Comparison of ENCODE assay signal across 25 cellular contexts in genomic region chr11:102493524-102493923, GRCh38. TPM values are rescaled to one million over a fixed set of nuclear protein-coding genes. Genes with fewer than 3 reads are reported as not detected.
DNase-seq lines count a peak whose midpoint lies in the region; ATAC-seq, FAIRE-seq and TF ChIP-seq lines count a peak whose summit lies in the region.
"Had no signal": no experiment of that assay in that cellular context is flagged by ENCODE, and none has a peak within 500 bp of the region (broad histone marks: within the 10 kb centered on the region; RNA-seq: fewer than 3 reads in every experiment).

No MANE protein-coding gene starts in this region.

- no peaks in the 10 kb centered on the region for H3K27me3 ChIP-seq in RWPE2 (ENCODE audit: insufficient read depth, poor library complexity, severe bottlenecking)
- no peaks in the 10 kb centered on the region for H3K27me3 ChIP-seq in kidney epithelial cell (ENCODE audit: control insufficient read depth, insufficient read depth, low read length)
- H3K27me3 ChIP-seq: BLaER1 had no signal

- H3K27ac ChIP-seq in RWPE2 (ENCODE audit: poor library complexity, severe bottlenecking), result peak overlapping the region; percentile 40
- H3K27ac ChIP-seq: BLaER1, RWPE1 had no signal

- H3K9me3 ChIP-seq in RWPE2 (ENCODE audit: severe bottlenecking), result no peaks in the 10 kb centered on the region
- H3K9me3 ChIP-seq: BLaER1 had no signal

- H3K4me3 ChIP-seq in RWPE2 (ENCODE audit: severe bottlenecking), result no peak overlapping the region
- H3K4me3 ChIP-seq in kidney epithelial cell (ENCODE audit: low read depth, low read length), result no peak overlapping the region
- H3K4me3 ChIP-seq: BLaER1, K562, PC-9 had no signal

- no peak for TF ChIP-seq POLR2A in GM12892 (IDR thresholded peaks at IDR 0.05; ENCODE audit: low read depth, low read length)

- H3K4me1 ChIP-seq in RWPE2 (ENCODE audit: insufficient read depth, poor library complexity, severe bottlenecking), result peaks cover 15% of the 10 kb centered on the region

- TF ChIP-seq CTCF in RWPE2 (IDR thresholded peaks at IDR 0.05; ENCODE audit: poor library complexity, severe bottlenecking), result no peak
- TF ChIP-seq CTCF in kidney epithelial cell (IDR thresholded peaks at IDR 0.05; ENCODE audit: insufficient read depth, low read length, poor library complexity, severe bottlenecking), result no peak

- H3K36me3 ChIP-seq in RWPE2 (ENCODE audit: low read depth) (no peaks in the 10 kb centered on the region), kidney epithelial cell (ENCODE audit: control insufficient read depth, insufficient read depth, low read length) (no peaks in the 10 kb centered on the region)
- H3K36me3 ChIP-seq: BLaER1 had no signal

- ATAC-seq in RWPE2 (ENCODE audit: low read depth), result no peak
- ATAC-seq: K562 had no signal

- peak; percentile 30 for FAIRE-seq in GM12892 (lab: Jason Lieb, UNC)
- FAIRE-seq: H1, K562 had no signal

- DNase-seq in GM12892 (ENCODE audit: insufficient read length) (no peak), RWPE2 (ENCODE audit: low spot score) (no peak), kidney epithelial cell (ENCODE audit: low read depth) (peak; percentile 58), renal cortical epithelial cell (ENCODE audit: low read depth) (peak; percentile 96), retina (no peak), NCI-H146 treated with DMSO at 0.1 percent for 48 hours (lab: John Stamatoyannopoulos, UW; ENCODE audit: unreplicated experiment) (no peak), 8988T (no peak), SKM-1 (lab: John Stamatoyannopoulos, UW; ENCODE audit: unreplicated experiment) (no peak)
- DNase-seq: CD4-positive, CD25-positive, alpha-beta regulatory T cell; Kasumi-1; NCI-H1092 treated with DMSO at 0.1 percent for 48 hours; NCI-H1436; NCI-H1930; NCI-H446 treated with DMSO at 0.1 percent for 48 hours; NCI-H526; NCI-H82; NK-92 treated with Interleukin-12 subunit alpha and Interleukin-12 subunit beta, amount 100 ng/mL, for 24 hours; SHP77 treated with DMSO at 0.1 percent for 48 hours had no signal

RNA-seq across cellular contexts. Expression of gene MMP7, which starts 37.0 kb away (rescaled TPM):
- 5.7 TPM for polyA plus RNA-seq in GM12892 (2012; ENCODE audit: missing spikeins)
- total RNA-seq in kidney epithelial cell (312 and 333 TPM in 2 replicates), renal cortical epithelial cell (2,273 and 2,825 TPM in 2 replicates)
- total RNA-seq: CD4-positive, CD25-positive, alpha-beta regulatory T cell; H1; HT1080 had no signal
- polyA plus RNA-seq: AG04450, H1, K562 had no signal

RNA-seq across cellular contexts. Expression of gene TMEM123, which starts 41.0 kb away (rescaled TPM):
- polyA plus RNA-seq in GM12892 (2012; ENCODE audit: missing spikeins), result 128 TPM
- total RNA-seq in kidney epithelial cell (166 and 168 TPM in 2 replicates), renal cortical epithelial cell (245 and 332 TPM in 2 replicates)

Comparison
In these comparisons a context has a peak if more than half of its experiments do, and no peak if none do; other contexts are left out.
1. DNase-seq: peak in kidney epithelial cell (single experiment) and renal cortical epithelial cell (single experiment); none in GM12892 (single experiment), RWPE2 (single experiment), retina (single experiment), NCI-H146 treated with DMSO at 0.1 percent for 48 hours (single experiment), 8988T (single experiment) and SKM-1 (single experiment).